Comparison of ENCODE assay signal across 1 cellular context in the genomic region with DNA sequence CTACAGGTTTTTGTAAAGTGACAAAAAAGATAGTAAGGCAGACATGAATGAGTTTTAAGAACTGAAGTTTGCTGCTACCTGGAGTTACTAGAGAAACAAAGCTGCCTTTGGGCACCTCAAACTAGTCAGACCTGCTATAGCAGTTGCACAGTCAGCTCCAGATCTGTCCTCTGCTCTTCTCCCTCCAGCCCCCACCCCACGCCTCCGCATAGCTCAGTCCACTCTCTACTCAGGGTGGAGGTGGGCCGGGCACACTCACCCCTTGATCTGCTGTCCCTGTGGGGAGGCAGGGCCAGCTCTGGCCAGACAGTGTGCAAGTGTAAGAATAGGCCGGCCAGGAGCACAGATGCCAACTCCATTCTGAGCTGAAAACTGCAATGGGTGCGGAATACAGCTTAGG.
TF ChIP-seq lines count a peak whose summit lies in the region.

No MANE protein-coding gene starts in this region.

TF ChIP-seq in H1, 55 proteins besides CTCF, POLR2A, EP300 and RAD21 (continued from another document):
- TF ChIP-seq KDM1A (IDR thresholded peaks at IDR 0.05; ENCODE audit: borderline replicate concordance, low read length) (no peak), ATF2 (IDR thresholded peaks at IDR 0.05; ENCODE audit: low read length) (no peak), POU5F1 (IDR thresholded peaks at IDR 0.05; ENCODE audit: low read depth, low read length) (no peak), FOSL1 (IDR thresholded peaks at IDR 0.05; ENCODE audit: insufficient read depth, low read depth, low read length) (no peak), SIX5 (IDR thresholded peaks at IDR 0.05; ENCODE audit: low read depth, low read length) (no peak), NRF1 (IDR thresholded peaks at IDR 0.05; ENCODE audit: low read depth, low read length) (no peak), SIN3A (conservative IDR thresholded peaks at IDR 0.05 in 1 of 2, IDR thresholded peaks at IDR 0.05 in 1 of 2; ENCODE audit: low read depth in 1 of 2, low read length in 2 of 2) (no peak)
